8 cellular contexts compared by ENCODE assay signal in genomic region chr19:2478756-2479555, GRCh38. TPM values are rescaled to one million over a fixed set of nuclear protein-coding genes. Genes with fewer than 3 reads are reported as not detected.
A peak's percentile ranks its signal among the peaks of the same experiment; 100 is the strongest.
DNase-seq lines count a peak whose midpoint lies in the region; ATAC-seq, FAIRE-seq and TF ChIP-seq lines count a peak whose summit lies in the region.

No MANE protein-coding gene starts in this region.

- peak overlapping the region; percentile 99 for H3K4me3 Mint-ChIP-seq in activated naive CD8-positive, alpha-beta T cell

- intact Hi-C loops in heart right ventricle (cut with DNase I) (loop anchor here in 5 of 10 donors (2.0 to 10.0 kb wide), 4 partner anchors 16 to 136 kb away; no protein-coding TSS in a partner anchor), prostate gland (cut with DNase I) (loop anchor here (10.0 kb wide), 1 partner anchor 266 kb away; the partner anchor contains the start of gene SLC39A3)

- peaks cover 9% of the 10 kb centered on the region for H3K36me3 Mint-ChIP-seq in activated naive CD8-positive, alpha-beta T cell

- peak overlapping the region; percentile 73 to 99 (median 87) for H3K4me3 ChIP-seq in heart right ventricle
- peak overlapping the region; percentile 89 for H3K4me3 ChIP-seq in prostate gland

- TF ChIP-seq CTCF in heart right ventricle (IDR thresholded peaks at IDR 0.05) (no peak), prostate gland (IDR thresholded peaks at IDR 0.05) (no peak)

- peak; percentile 61 for DNase-seq in RCC 7860 (ENCODE audit: low spot score)
- peak; percentile 84 to 87 for DNase-seq in heart right ventricle
- peak; percentile 84 for DNase-seq in prostate gland (ENCODE audit: low spot score)
- no peak for DNase-seq in SKM-1 treated with dmso at 0.1 percent for 144 hours (lab: John Stamatoyannopoulos, UW; ENCODE audit: unreplicated experiment)
- no peak for DNase-seq in SKM-1 (lab: John Stamatoyannopoulos, UW; ENCODE audit: unreplicated experiment)

- H3K27me3 ChIP-seq in heart right ventricle (no peaks in the 10 kb centered on the region), prostate gland (replicated peaks; ENCODE audit: insufficient read depth) (no peaks in the 10 kb centered on the region)

- H3K4me1 Mint-ChIP-seq in activated naive CD8-positive, alpha-beta T cell (ENCODE audit: low read depth) = peaks cover 23% of the 10 kb centered on the region

- H3K4me1 ChIP-seq in heart right ventricle = peaks cover 9 to 50% (median 37%) of the 10 kb centered on the region in 9 donors
- H3K4me1 ChIP-seq in prostate gland (replicated peaks) = no peaks in the 10 kb centered on the region

- 10% methylated on average over 38 to 39 of the region's 39 CpGs for WGBS in heart right ventricle, 2 donors
- 2% methylated on average over 39 of the region's 39 CpGs for WGBS in prostate gland

- H3K36me3 ChIP-seq in heart right ventricle = peaks cover 0 to 15% (median 0%) of the 10 kb centered on the region in 9 donors
- H3K36me3 ChIP-seq in prostate gland = no peaks in the 10 kb centered on the region

- H3K27ac ChIP-seq in heart right ventricle = peak overlapping the region; percentile 70 to 98 (median 93)
- H3K27ac ChIP-seq in prostate gland = peak overlapping the region; percentile 96 to 99

- no peak for FAIRE-seq in RCC 7860 (lab: Jason Lieb, UNC)

- peak overlapping the region; percentile 89 for H3K27ac Mint-ChIP-seq in activated naive CD8-positive, alpha-beta T cell

- TF ChIP-seq POLR2A in GM10847 (IDR thresholded peaks at IDR 0.05; ENCODE audit: extremely low read depth, insufficient read length) (peak; percentile 45), prostate gland (IDR thresholded peaks at IDR 0.05) (no peak)

- H3K27me3 Mint-ChIP-seq in activated naive CD8-positive, alpha-beta T cell = no peaks in the 10 kb centered on the region

- peaks cover 4% of the 10 kb centered on the region for H3K9me3 Mint-ChIP-seq in activated naive CD8-positive, alpha-beta T cell (ENCODE audit: low read depth)

- H3K9me3 ChIP-seq in heart right ventricle (peaks cover 0 to 25% (median 8%) of the 10 kb centered on the region in 11 donors), prostate gland (no peaks in the 10 kb centered on the region)

- ATAC-seq in heart right ventricle = peak; percentile 23 to 56 (median 40)
- ATAC-seq in GM21381 (IDR thresholded peaks at IDR 0.05; ENCODE audit: unreplicated experiment) = no peak

RNA-seq across cellular contexts. Expression of gene GADD45B, which starts 3.0 kb away (rescaled TPM):
- total RNA-seq in heart right ventricle (100 to 1,000 TPM in 2 of 10 donors, 10 to 100 TPM in 8; 19.6 to 297 (median 31.3) TPM), prostate gland (10 to 100 TPM; 90.7 to 94.6 TPM)
- 10 to 100 TPM; 81.4 to 95.2 TPM for polyA plus RNA-seq in heart right ventricle

RNA-seq across cellular contexts. Expression of gene LMNB2, which starts 22.2 kb away (rescaled TPM):
- total RNA-seq in heart right ventricle (10 to 100 TPM in 6 of 10 donors, 1 to 10 TPM in 4; 7.5 to 21.2 (median 10.1) TPM), prostate gland (10 to 100 TPM; 28.5 to 39.1 TPM)
- polyA plus RNA-seq in heart right ventricle = 10 to 100 TPM in 1 of 2 donors, 1 to 10 TPM in 1; 9.1 to 18.8 TPM

RNA-seq across cellular contexts. Expression of gene TIMM13, which starts 51.6 kb away (rescaled TPM):
- 10 to 100 TPM; 54.2 to 94.2 (median 64.9) TPM for total RNA-seq in heart right ventricle
- polyA plus RNA-seq in heart right ventricle = 100 to 1,000 TPM in 1 of 2 donors, 10 to 100 TPM in 1; 79.6 to 116 TPM
- total RNA-seq in prostate gland = 10 to 100 TPM; 52.0 to 52.3 TPM

Comparison
In these comparisons a context has a peak if more than half of its experiments do, and no peak if none do; other contexts are left out.
1. DNase-seq: peak in RCC 7860 (single experiment), heart right ventricle (2 of 2) and prostate gland (single experiment); none in SKM-1 treated with dmso at 0.1 percent for 144 hours (single experiment) and SKM-1 (single experiment).